1 cellular context compared by ENCODE assay signal in genomic region chr16:16259968-16260367, GRCh38. TPM values are rescaled to one million over a fixed set of nuclear protein-coding genes. Genes with fewer than 3 reads are reported as not detected.
"Had no signal": no experiment of that assay in that cellular context is flagged by ENCODE, and none has a peak within 500 bp of the region (broad histone marks: within the 10 kb centered on the region; RNA-seq: fewer than 3 reads in every experiment).

No MANE protein-coding gene starts in this region.

RNA-seq across cellular contexts. Expression of gene ABCC6, which starts 36.7 kb away (rescaled TPM):
- total RNA-seq: GM23248 had no signal
